Comparison of ENCODE assay signal across 11 cellular contexts in genomic region chr15:42107483-42107882, GRCh38. TPM values are rescaled to one million over a fixed set of nuclear protein-coding genes. Genes with fewer than 3 reads are reported as not detected.
A peak's percentile ranks its signal among the peaks of the same experiment; 100 is the strongest.
DNase-seq lines count a peak whose midpoint lies in the region; ATAC-seq and TF ChIP-seq lines count a peak whose summit lies in the region.
"Had no signal": no experiment of that assay in that cellular context is flagged by ENCODE, and none has a peak within 500 bp of the region (broad histone marks: within the 10 kb centered on the region; RNA-seq: fewer than 3 reads in every experiment).

No MANE protein-coding gene starts in this region.

- H3K4me1 ChIP-seq in HAP-1: no peaks in the 10 kb centered on the region
- H3K4me1 ChIP-seq: gastrocnemius medialis had no signal

- H3K27me3 Mint-ChIP-seq in brain (peaks cover 16% of the 10 kb centered on the region), mesothelial cell of epicardium (ENCODE audit: low read depth) (peaks cover 20% of the 10 kb centered on the region)

- H3K36me3 Mint-ChIP-seq in brain (no peaks in the 10 kb centered on the region), mesothelial cell of epicardium (no peaks in the 10 kb centered on the region)
- H3K36me3 Mint-ChIP-seq: CD4-positive, CD25-positive, alpha-beta regulatory T cell had no signal

- peak overlapping the region in 3 of 5 experiments; percentile 26 to 74 (median 47) for H3K27ac Mint-ChIP-seq in brain
- H3K27ac Mint-ChIP-seq in mesothelial cell of epicardium: no peak overlapping the region

- DNase-seq in activated T-cell treated with anti-CD3 and anti-CD28 coated beads for 24 hours (ENCODE audit: low read depth) (peak; percentile 11), activated T-cell treated with anti-CD3 and anti-CD28 coated beads for 4 hours (no peak), NCI-H524 (lab: John Stamatoyannopoulos, UW) (peak; percentile 86 to 88), HAP-1 (ENCODE audit: low spot score in 2 of 2) (no peak), mesothelial cell of epicardium (ENCODE audit: low spot score in 2 of 2, unreplicated experiment in 2 of 2) (no peak)
- peak; percentile 19 for DNase-seq in stimulated activated naive CD8-positive, alpha-beta T cell treated with anti-CD3 and anti-CD28 coated beads, Interleukin-15, Interleukin-2, amounts not matched to agents 100 U/mL and 50 U/mL, for 24 hours
- DNase-seq: gastrocnemius medialis had no signal

- TF ChIP-seq CTCF in brain (conservative IDR thresholded peaks at IDR 0.05) (no peak), mesothelial cell of epicardium (IDR thresholded peaks at IDR 0.05; ENCODE audit: unreplicated experiment) (no peak)

- H3K9me3 ChIP-seq in HAP-1: no peaks in the 10 kb centered on the region
- H3K9me3 ChIP-seq: gastrocnemius medialis had no signal

- H3K4me3 Mint-ChIP-seq in brain: peak overlapping the region in 2 of 5 experiments; percentile 37 to 57
- H3K4me3 Mint-ChIP-seq in mesothelial cell of epicardium: no peak overlapping the region
- H3K4me3 Mint-ChIP-seq: CD4-positive, CD25-positive, alpha-beta regulatory T cell had no signal

- ATAC-seq in stimulated activated naive CD8-positive, alpha-beta T cell treated with anti-CD3 and anti-CD28 coated beads, Interleukin-15, Interleukin-2, amounts not matched to agents 100 U/mL and 50 U/mL, for 24 hours: peak; percentile 73
- no peak for ATAC-seq in HG03457 (IDR thresholded peaks at IDR 0.05; ENCODE audit: unreplicated experiment)
- ATAC-seq: gastrocnemius medialis had no signal

- H3K4me3 ChIP-seq in HAP-1: no peak overlapping the region
- H3K4me3 ChIP-seq: gastrocnemius medialis had no signal

- H3K36me3 ChIP-seq in HAP-1 (replicated peaks): no peaks in the 10 kb centered on the region
- H3K36me3 ChIP-seq: gastrocnemius medialis had no signal

- no peaks in the 10 kb centered on the region for H3K27me3 ChIP-seq in HAP-1 (ENCODE audit: low read depth)

- in situ Hi-C loops in HAP-1 (cut with MboI; ENCODE audit: low sequenced_read_pairs): no loop called here

- peaks cover 16% of the 10 kb centered on the region for H3K4me1 Mint-ChIP-seq in brain
- H3K4me1 Mint-ChIP-seq in mesothelial cell of epicardium: no peaks in the 10 kb centered on the region

- peaks cover 10 to 17% (median 14%) of the 10 kb centered on the region in 5 experiments for H3K9me3 Mint-ChIP-seq in brain
- peaks cover 11% of the 10 kb centered on the region for H3K9me3 Mint-ChIP-seq in mesothelial cell of epicardium

RNA-seq across cellular contexts. Expression of gene PLA2G4D, which starts 13.1 kb away (rescaled TPM):
- 0.17 TPM for polyA plus RNA-seq in brain (ENCODE audit: insufficient read depth, low read depth, low replicate concordance)
- not detected in 3 replicates for total RNA-seq in mesothelial cell of epicardium
- total RNA-seq: CD4-positive, CD25-positive, alpha-beta regulatory T cell had no signal
- polyA plus RNA-seq: CD4-positive, CD25-positive, alpha-beta regulatory T cell; neural cell had no signal

RNA-seq across cellular contexts. Expression of gene PLA2G4F, which starts 49.0 kb away (rescaled TPM):
- not detected for polyA plus RNA-seq in brain (ENCODE audit: insufficient read depth, low read depth, low replicate concordance)
- total RNA-seq in mesothelial cell of epicardium: 0.91 to 1.5 TPM (median 1.5 TPM) in 3 replicates
- total RNA-seq: CD4-positive, CD25-positive, alpha-beta regulatory T cell had no signal
- polyA plus RNA-seq: CD4-positive, CD25-positive, alpha-beta regulatory T cell; neural cell had no signal

Comparison
In these comparisons a context has a peak if more than half of its experiments do, and no peak if none do; other contexts are left out.
1. DNase-seq: peak in activated T-cell treated with anti-CD3 and anti-CD28 coated beads for 24 hours (single experiment), NCI-H524 (2 of 2) and stimulated activated naive CD8-positive, alpha-beta T cell treated with anti-CD3 and anti-CD28 coated beads, Interleukin-15, Interleukin-2, amounts not matched to agents 100 U/mL and 50 U/mL, for 24 hours (single experiment); none in activated T-cell treated with anti-CD3 and anti-CD28 coated beads for 4 hours (single experiment), HAP-1 (0 of 2) and mesothelial cell of epicardium (0 of 2).